26 cellular contexts compared by ENCODE assay signal in the genomic region with DNA sequence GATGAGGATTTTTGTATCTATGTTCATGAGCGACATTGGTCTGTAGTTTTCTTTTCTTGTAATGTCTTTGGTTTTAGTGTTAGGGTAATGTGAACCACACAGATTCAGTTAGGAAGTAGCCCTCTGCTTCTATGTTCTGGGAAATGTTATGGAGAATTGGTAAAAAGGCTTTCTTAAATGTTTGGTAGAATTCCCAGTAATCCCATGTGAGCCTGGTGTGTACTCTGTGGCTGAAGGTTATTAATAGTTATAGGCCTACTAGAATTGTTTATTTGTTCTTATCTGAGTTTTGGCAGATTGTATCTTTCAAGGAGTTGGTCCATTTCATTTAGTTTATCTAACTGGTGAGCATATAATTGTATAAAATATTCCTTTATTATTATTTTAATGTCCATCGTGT.
"Had no signal": no experiment of that assay in that cellular context is flagged by ENCODE, and none has a peak within 500 bp of the region (broad histone marks: within the 10 kb centered on the region; RNA-seq: fewer than 3 reads in every experiment).

No MANE protein-coding gene starts in this region.

- H3K4me1 ChIP-seq: stomach, suprapubic skin, testis, thyroid gland, tibial artery, tibial nerve, transverse colon, upper lobe of left lung, upper lobe of right lung, uterus, vagina had no signal

- ATAC-seq: stimulated activated effector memory CD8-positive, alpha-beta T cell treated with anti-CD3 and anti-CD28 coated beads, Interleukin-12 subunit alpha, Interleukin-12 subunit beta, amount 100 ng/mL, for 72 hours; stimulated activated memory B cell treated with anti-CD40 and anti-IgM and Interleukin-4, amounts not matched to agents 10 μg/mL and 1 μg/mL and 100 μg/mL, for 72 hours; stimulated activated naive B cell treated with anti-CD40 and anti-IgM and Interleukin-4, amounts not matched to agents 10 μg/mL and 1 μg/mL and 100 μg/mL, for 72 hours; stimulated activated naive CD8-positive, alpha-beta T cell treated with anti-CD3 and anti-CD28 coated beads, Interleukin-15, amount 100 ng/mL, for 72 hours; stimulated activated naive CD8-positive, alpha-beta T cell treated with anti-CD3 and anti-CD28 coated beads, Interleukin-15, Interleukin-2, amounts not matched to agents 100 U/mL and 50 U/mL, for 24 hours; upper lobe of right lung had no signal

- H3K36me3 ChIP-seq: stomach, suprapubic skin, thoracic aorta, thyroid gland, tibial artery, tibial nerve, transverse colon, upper lobe of left lung, upper lobe of right lung, uterus, vagina had no signal

- H3K4me3 ChIP-seq: stomach, suprapubic skin, testis, thoracic aorta, thyroid gland, tibial artery, tibial nerve, transverse colon, upper lobe of left lung, upper lobe of right lung, uterus, vagina had no signal

- DNase-seq: stimulated activated CD4-positive, alpha-beta T cell treated with anti-CD3 and anti-CD28 coated beads, Interleukin-2, amount 100 ng/mL, for 48 hours; stimulated activated CD4-positive, alpha-beta T cell treated with anti-CD3 and anti-CD28 coated beads, Interleukin-4, amount 100 ng/mL, for 1 hour; stimulated activated CD4-positive, alpha-beta T cell treated with anti-CD3 and anti-CD28 coated beads, Interleukin-4, amount 100 ng/mL, for 24 hours; stimulated activated CD4-positive, alpha-beta T cell treated with anti-CD3 and anti-CD28 coated beads, Interleukin-4, amount 100 ng/mL, for 4 hours; stimulated activated CD8-positive, alpha-beta memory T cell treated with anti-CD3 and anti-CD28 coated beads, Interleukin-4, amount 100 ng/mL, for 48 hours; stimulated activated naive B cell treated with anti-CD40 and anti-IgM and Interleukin-4, amounts not matched to agents 10 μg/mL and 1 μg/mL and 100 μg/mL, for 72 hours; stimulated activated naive CD4-positive, alpha-beta T cell; stimulated activated naive CD4-positive, alpha-beta T cell treated with Interleukin-2 at 50 U/mL for 16 hours; stimulated activated naive CD8-positive, alpha-beta T cell treated with anti-CD3 and anti-CD28 coated beads, Interleukin-15, amount 100 ng/mL, for 72 hours; stimulated activated naive CD8-positive, alpha-beta T cell treated with anti-CD3 and anti-CD28 coated beads, Interleukin-15, Interleukin-2, amounts not matched to agents 100 U/mL and 50 U/mL, for 24 hours; stomach; substantia nigra; testis; thyroid gland; tibial artery; transverse colon; trophoblast cell; upper lobe of left lung; upper lobe of right lung; uterus had no signal

- H3K27me3 ChIP-seq: stomach, suprapubic skin, testis, thyroid gland, tibial artery, tibial nerve, transverse colon, upper lobe of left lung, upper lobe of right lung, uterus, vagina had no signal

- H3K27ac ChIP-seq: stomach, suprapubic skin, thoracic aorta, thyroid gland, tibial artery, transverse colon, upper lobe of left lung, upper lobe of right lung, uterus, vagina had no signal

- H3K9me3 ChIP-seq: suprapubic skin, testis, thoracic aorta, thyroid gland, tibial artery, tibial nerve, transverse colon, upper lobe of left lung, upper lobe of right lung, uterus, vagina had no signal
